8 cellular contexts compared by ENCODE assay signal in the genomic region with DNA sequence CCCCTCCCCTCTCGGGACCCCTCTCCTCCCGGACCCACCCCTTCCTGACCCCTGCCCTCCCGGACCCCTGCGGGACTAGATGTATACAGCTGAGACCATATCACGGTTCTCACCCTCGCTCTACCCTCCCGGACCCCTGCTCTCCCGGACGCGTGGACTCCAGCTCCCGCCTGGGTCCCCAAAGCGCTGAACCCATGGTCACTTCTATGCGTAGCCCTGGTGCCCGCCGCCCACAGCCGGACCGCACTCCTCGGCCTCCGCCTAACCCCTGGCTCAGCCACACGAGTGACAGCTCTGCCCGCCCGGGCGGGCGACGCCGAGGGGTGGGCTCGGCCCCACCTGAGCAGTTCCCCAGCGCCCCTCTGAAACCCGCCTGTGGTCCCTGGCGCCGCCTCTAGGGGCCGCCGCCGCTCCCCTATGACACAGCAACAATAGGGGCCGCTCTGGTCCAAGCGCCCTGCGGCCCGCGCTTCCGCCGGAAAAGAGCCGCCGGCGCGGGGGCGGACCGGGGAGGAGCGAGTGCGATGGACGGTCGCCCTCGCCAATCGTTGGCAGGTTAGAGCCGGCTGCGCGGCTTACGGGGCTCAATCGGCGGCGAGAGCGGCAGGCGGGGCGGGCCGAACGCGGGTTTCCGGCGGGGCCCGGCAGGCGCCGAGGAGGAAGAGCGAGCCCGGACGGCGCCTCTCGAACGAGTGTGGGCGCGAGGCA. TPM values are rescaled to one million over a fixed set of nuclear protein-coding genes. Genes with fewer than 3 reads are reported as not detected.
DNase-seq lines count a peak whose midpoint lies in the region; ATAC-seq, FAIRE-seq and TF ChIP-seq lines count a peak whose summit lies in the region.

A gene with protein sequence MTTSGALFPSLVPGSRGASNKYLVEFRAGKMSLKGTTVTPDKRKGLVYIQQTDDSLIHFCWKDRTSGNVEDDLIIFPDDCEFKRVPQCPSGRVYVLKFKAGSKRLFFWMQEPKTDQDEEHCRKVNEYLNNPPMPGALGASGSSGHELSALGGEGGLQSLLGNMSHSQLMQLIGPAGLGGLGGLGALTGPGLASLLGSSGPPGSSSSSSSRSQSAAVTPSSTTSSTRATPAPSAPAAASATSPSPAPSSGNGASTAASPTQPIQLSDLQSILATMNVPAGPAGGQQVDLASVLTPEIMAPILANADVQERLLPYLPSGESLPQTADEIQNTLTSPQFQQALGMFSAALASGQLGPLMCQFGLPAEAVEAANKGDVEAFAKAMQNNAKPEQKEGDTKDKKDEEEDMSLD (plus strand): TSS at position 657 of the 708 bp plus-strand sequence. CDS start 572 bp downstream, outside the sequence.

- no peaks in the 10 kb centered on the region for H3K27me3 ChIP-seq in psoas muscle (ENCODE audit: insufficient read depth in 3 of 3, low read length in 2 of 3)

- peaks cover 28% of the 10 kb centered on the region for H3K4me1 ChIP-seq in psoas muscle

- H3K27ac ChIP-seq in psoas muscle = peak within 1 kb of the TSS; percentile 99

- no peaks in the 10 kb centered on the region for H3K9me3 Mint-ChIP-seq in T-helper 1 cell treated with Interleukin-12 subunit alpha and Interleukin-12 subunit beta and Interleukin-4 antibody, amounts not matched to agents 30 μg/mL and 1 μg/mL, for 36 hours

- H3K4me3 Mint-ChIP-seq in T-helper 1 cell treated with Interleukin-12 subunit alpha and Interleukin-12 subunit beta and Interleukin-4 antibody, amounts not matched to agents 30 μg/mL and 1 μg/mL, for 36 hours = peak within 1 kb of the TSS; percentile 99

- in situ Hi-C loops in GM13977 (cut with MboI; ENCODE audit: low pct_unique_long_range_greater_than_20kb, low sequenced_read_pairs, unreplicated experiment) = no loop called here

- H3K4me1 Mint-ChIP-seq in T-helper 1 cell treated with Interleukin-12 subunit alpha and Interleukin-12 subunit beta and Interleukin-4 antibody, amounts not matched to agents 30 μg/mL and 1 μg/mL, for 36 hours (ENCODE audit: low read depth) = peaks cover 18% of the 10 kb centered on the region

- H3K36me3 Mint-ChIP-seq in T-helper 1 cell treated with Interleukin-12 subunit alpha and Interleukin-12 subunit beta and Interleukin-4 antibody, amounts not matched to agents 30 μg/mL and 1 μg/mL, for 36 hours (ENCODE audit: low read depth) = peaks cover 14% of the 10 kb centered on the region

- H3K9me3 ChIP-seq in psoas muscle = no peaks in the 10 kb centered on the region

- peaks cover 3 to 48% of the 10 kb centered on the region in 2 donors for H3K36me3 ChIP-seq in psoas muscle (ENCODE audit: insufficient read depth in 1 of 2, low read depth in 1 of 2)

- 0 to 1% (median 1%) methylated on average over 59 to 79 of the region's 79 CpGs for WGBS in psoas muscle, 3 donors

- peak within 1 kb of the TSS; percentile 84 for H3K4me3 ChIP-seq in psoas muscle

- ATAC-seq in HG02884 (IDR thresholded peaks at IDR 0.05; ENCODE audit: unreplicated experiment) = peak; percentile 83
- peak; percentile 93 for ATAC-seq in left ventricle myocardium superior
- ATAC-seq in psoas muscle = peak; percentile 84 to 87 (median 85)

- TF ChIP-seq CTCF in GM13977 (IDR thresholded peaks at IDR 0.05; ENCODE audit: extremely low read depth, insufficient read depth, missing control alignments) (peak; percentile 91), psoas muscle (IDR thresholded peaks at IDR 0.05) (peak; percentile 95)

- H3K27me3 Mint-ChIP-seq in T-helper 1 cell treated with Interleukin-12 subunit alpha and Interleukin-12 subunit beta and Interleukin-4 antibody, amounts not matched to agents 30 μg/mL and 1 μg/mL, for 36 hours (ENCODE audit: low read depth) = no peaks in the 10 kb centered on the region

- FAIRE-seq in urothelium cell line (lab: Jason Lieb, UNC) = no peak

- intact Hi-C loops in left ventricle myocardium superior (cut with micrococcal nuclease) = loop anchor here (5.0 kb wide), 1 partner anchor 80 kb away; no protein-coding TSS in a partner anchor
- intact Hi-C loops in psoas muscle (cut with DNase I) = loop anchor here in 1 of 2 donors (1.0 to 10.0 kb wide), 3 partner anchors 50 to 192 kb away; no protein-coding TSS in a partner anchor

- H3K27ac Mint-ChIP-seq in T-helper 1 cell treated with Interleukin-12 subunit alpha and Interleukin-12 subunit beta and Interleukin-4 antibody, amounts not matched to agents 30 μg/mL and 1 μg/mL, for 36 hours = peak within 1 kb of the TSS; percentile 100

- peak; percentile 100 for DNase-seq in GM13977 (ENCODE audit: low spot score)
- peak; percentile 81 for DNase-seq in NCI-H1694 (lab: John Stamatoyannopoulos, UW)
- peak; percentile 66 to 98 (median 91) for DNase-seq in amygdala (lab: John Stamatoyannopoulos, UW)
- DNase-seq in left ventricle myocardium superior = peak; percentile 98
- peak; percentile 97 to 98 for DNase-seq in psoas muscle
- DNase-seq in urothelium cell line (ENCODE audit: low spot score) = peak; percentile 100

RNA-seq across cellular contexts. Expression of the gene that starts here (rescaled TPM):
- 75.5 TPM for total RNA-seq in left ventricle myocardium superior
- 100 to 1,000 TPM; 142 to 280 (median 238) TPM for total RNA-seq in psoas muscle
- 100 to 1,000 TPM; 355 to 603 (median 460) TPM for polyA plus RNA-seq in psoas muscle

Comparison
In these comparisons a context has a peak if more than half of its experiments do, and no peak if none do; other contexts are left out.
1. Peak in every context shown above with its lines: DNase-seq, ATAC-seq, H3K4me3 ChIP-seq and H3K27ac ChIP-seq.